In genomic region chr2:27069961-27070618, GRCh38 we compare ENCODE assay signal across 8 cellular contexts. TPM values are rescaled to one million over a fixed set of nuclear protein-coding genes. Genes with fewer than 3 reads are reported as not detected.
DNase-seq lines count a peak whose midpoint lies in the region; ATAC-seq and TF ChIP-seq lines count a peak whose summit lies in the region.

No MANE protein-coding gene starts in this region.

- H3K4me3 ChIP-seq in MM.1S (ENCODE audit: low read length) (peak overlapping the region; percentile 100), neural cell (ENCODE audit: low read length) (peak overlapping the region; percentile 80)
- peak overlapping the region; percentile 77 for H3K4me3 ChIP-seq in effector memory CD4-positive, alpha-beta T cell (ENCODE audit: insufficient read depth, low read depth, low read length, poor library complexity, severe bottlenecking)

- no peaks in the 10 kb centered on the region for H3K36me3 ChIP-seq in MM.1S (replicated peaks; ENCODE audit: insufficient read depth, low read length)
- H3K36me3 ChIP-seq in effector memory CD4-positive, alpha-beta T cell (ENCODE audit: control insufficient read depth, insufficient read depth, low read length) = peaks cover 16% of the 10 kb centered on the region
- H3K36me3 ChIP-seq in neural cell (ENCODE audit: insufficient read depth, low read length) = no peaks in the 10 kb centered on the region

- DNase-seq in CD14-positive monocyte (ENCODE audit: low spot score) = no peak
- DNase-seq in MM.1S = no peak
- DNase-seq in effector memory CD4-positive, alpha-beta T cell = no peak
- no peak for DNase-seq in activated CD8-positive, alpha-beta memory T cell treated with anti-CD3 and anti-CD28 coated beads, Interleukin-2, amount 50 U/mL, for 4 hours

- H3K9me3 Mint-ChIP-seq in CD14-positive monocyte = peaks cover 0 to under 1% (median 0%) of the 10 kb centered on the region in 7 donors

- ATAC-seq in HG03439 (IDR thresholded peaks at IDR 0.05; ENCODE audit: unreplicated experiment) (no peak), GM19351 (IDR thresholded peaks at IDR 0.05; ENCODE audit: unreplicated experiment) (no peak), GM19324 (IDR thresholded peaks at IDR 0.05; ENCODE audit: low FRiP score, unreplicated experiment) (no peak)

- no peaks in the 10 kb centered on the region for H3K9me2 ChIP-seq in MM.1S (replicated peaks; ENCODE audit: insufficient read depth, low read length)
- H3K9me2 ChIP-seq in neural cell (ENCODE audit: insufficient read depth, low read length) = no peaks in the 10 kb centered on the region

- H3K4me2 ChIP-seq in MM.1S (ENCODE audit: low read depth, low read length) (peak overlapping the region; percentile 90), neural cell (ENCODE audit: low read length) (peak overlapping the region; percentile 81)

- H3F3A ChIP-seq in MM.1S (ENCODE audit: insufficient read depth, low read length) (peaks cover 12% of the 10 kb centered on the region), neural cell (ENCODE audit: insufficient read depth, low read length, poor library complexity, severe bottlenecking) (no peaks in the 10 kb centered on the region)

- peaks cover 36 to 42% of the 10 kb centered on the region in 2 donors for H3K36me3 Mint-ChIP-seq in CD14-positive monocyte

- peak overlapping the region; percentile 88 for H3K9ac ChIP-seq in MM.1S (ENCODE audit: low read length)
- H3K9ac ChIP-seq in neural cell (ENCODE audit: low read length) = peak overlapping the region; percentile 97

- H3K4me1 ChIP-seq in MM.1S (ENCODE audit: low read length) = peaks cover 29% of the 10 kb centered on the region
- H3K4me1 ChIP-seq in effector memory CD4-positive, alpha-beta T cell (ENCODE audit: control insufficient read depth, insufficient read depth, low read length, poor library complexity, severe bottlenecking) = peaks cover 27% of the 10 kb centered on the region

- no peak overlapping the region for H3K4me3 Mint-ChIP-seq in CD14-positive monocyte

- peak overlapping the region in 6 of 7 donors; percentile 50 to 98 (median 75) for H3K27ac Mint-ChIP-seq in CD14-positive monocyte

- H3K27me3 Mint-ChIP-seq in CD14-positive monocyte (ENCODE audit: low read depth in 3 of 3) = no peaks in the 10 kb centered on the region

- H3K27me3 ChIP-seq in MM.1S (replicated peaks; ENCODE audit: insufficient read depth, low read length) (no peaks in the 10 kb centered on the region), neural cell (ENCODE audit: insufficient read depth, low read depth, low read length) (no peaks in the 10 kb centered on the region)
- H3K27me3 ChIP-seq in effector memory CD4-positive, alpha-beta T cell (replicated peaks; ENCODE audit: control insufficient read depth, insufficient read depth, low read length, poor library complexity, severe bottlenecking) = no peaks in the 10 kb centered on the region

- H4K20me1 ChIP-seq in MM.1S (ENCODE audit: insufficient read depth, low read length) (no peaks in the 10 kb centered on the region), neural cell (ENCODE audit: insufficient read depth) (no peaks in the 10 kb centered on the region)

- no peak overlapping the region for H2AFZ ChIP-seq in MM.1S (ENCODE audit: low read length)
- H2AFZ ChIP-seq in neural cell (ENCODE audit: low read depth, low read length) = no peak overlapping the region

- TF ChIP-seq RAD21 in neural cell (conservative IDR thresholded peaks at IDR 0.05) = no peak

- H3K9me3 ChIP-seq in MM.1S (replicated peaks; ENCODE audit: insufficient read depth, low read length) (no peaks in the 10 kb centered on the region), neural cell (ENCODE audit: low read length) (no peaks in the 10 kb centered on the region)
- H3K9me3 ChIP-seq in effector memory CD4-positive, alpha-beta T cell (ENCODE audit: control insufficient read depth, low read length) = no peaks in the 10 kb centered on the region

- intact Hi-C loops in CD14-positive monocyte (cut with micrococcal nuclease) = loop anchor here (5.0 kb wide), 1 partner anchor 38 kb away; the partner anchor contains the start of gene TMEM214 (in 2 of the 2)

- H3K79me2 ChIP-seq in MM.1S (ENCODE audit: low read length) (peaks cover 33% of the 10 kb centered on the region), neural cell (replicated peaks; ENCODE audit: insufficient read depth, low read length) (peaks cover 23% of the 10 kb centered on the region)

- H3K4me1 Mint-ChIP-seq in CD14-positive monocyte = peaks cover 44% of the 10 kb centered on the region

- no peak for TF ChIP-seq EP300 in neural cell (conservative IDR thresholded peaks at IDR 0.05; ENCODE audit: poor library complexity, severe bottlenecking)

- H3K27ac ChIP-seq in MM.1S (ENCODE audit: low read length) = no peak overlapping the region
- peak overlapping the region; percentile 94 for H3K27ac ChIP-seq in effector memory CD4-positive, alpha-beta T cell (ENCODE audit: insufficient read depth, low read length, poor library complexity, severe bottlenecking)
- H3K27ac ChIP-seq in neural cell (ENCODE audit: low read length) = no peak overlapping the region

- no peak for TF ChIP-seq CTCF in CD14-positive monocyte (IDR thresholded peaks at IDR 0.05)
- no peak for TF ChIP-seq CTCF in MM.1S (IDR thresholded peaks at IDR 0.05; ENCODE audit: low read length)
- no peak for TF ChIP-seq CTCF in neural cell (IDR thresholded peaks at IDR 0.05; ENCODE audit: poor library complexity, severe bottlenecking)

TF ChIP-seq in neural cell, 6 proteins besides CTCF, POLR2A, EP300 and RAD21:
- TF ChIP-seq POLR2AphosphoS5 (IDR thresholded peaks at IDR 0.05) (no peak), TAF1 (IDR thresholded peaks at IDR 0.05; ENCODE audit: low read depth) (no peak), REST (IDR thresholded peaks at IDR 0.05; ENCODE audit: borderline replicate concordance) (no peak), MXI1 (conservative IDR thresholded peaks at IDR 0.05; ENCODE audit: poor library complexity, severe bottlenecking) (no peak), SMC3 (conservative IDR thresholded peaks at IDR 0.05; ENCODE audit: poor library complexity) (no peak), EZH2 (IDR thresholded peaks at IDR 0.05; ENCODE audit: borderline replicate concordance, insufficient read depth, low read length, poor library complexity, severe bottlenecking) (no peak)

RNA-seq across cellular contexts. Expression of gene OST4, which starts 1.4 kb away (rescaled TPM):
- 100 to 1,000 TPM; 615 to 635 TPM for polyA plus RNA-seq in CD14-positive monocyte
- polyA plus RNA-seq in neural cell = 263 and 292 TPM in 2 replicates
- 80.8 and 91.8 TPM in 2 replicates for polyA minus RNA-seq in neural cell

RNA-seq across cellular contexts. Expression of gene EMILIN1, which starts 8.3 kb away (rescaled TPM):
- polyA plus RNA-seq in CD14-positive monocyte = 1 to 10 TPM in 1 of 2 donors, under 1 TPM in 1; 0.44 to 1.0 TPM
- 1.3 and 2.2 TPM in 2 replicates for polyA plus RNA-seq in neural cell
- 1.9 and 2.3 TPM in 2 replicates for polyA minus RNA-seq in neural cell

RNA-seq across cellular contexts. Expression of gene KHK, which starts 16.5 kb away (rescaled TPM):
- polyA plus RNA-seq in CD14-positive monocyte (1 to 10 TPM; 6.6 to 7.3 TPM), neural cell (3.1 and 4.1 TPM in 2 replicates)
- polyA minus RNA-seq in neural cell = 3.2 TPM in 2 replicates

RNA-seq across cellular contexts. Expression of gene AGBL5, which starts 18.6 kb away (rescaled TPM):
- polyA plus RNA-seq in CD14-positive monocyte (1 to 10 TPM; 4.4 to 4.8 TPM), neural cell (34.3 and 39.1 TPM in 2 replicates)
- polyA minus RNA-seq in neural cell = 40.5 and 41.9 TPM in 2 replicates

RNA-seq across cellular contexts. Expression of gene TMEM214, which starts 37.3 kb away (rescaled TPM):
- 10 to 100 TPM; 18.3 to 26.9 TPM for polyA plus RNA-seq in CD14-positive monocyte
- polyA plus RNA-seq in neural cell = 10.3 and 14.9 TPM in 2 replicates
- polyA minus RNA-seq in neural cell = 14.6 TPM in 2 replicates
